ENCODE assay signal across 12 cellular contexts in genomic region chr7:141663081-141663510, GRCh38. TPM values are rescaled to one million over a fixed set of nuclear protein-coding genes. Genes with fewer than 3 reads are reported as not detected.
DNase-seq lines count a peak whose midpoint lies in the region; ATAC-seq and TF ChIP-seq lines count a peak whose summit lies in the region.
"Had no signal": no experiment of that assay in that cellular context is flagged by ENCODE, and none has a peak within 500 bp of the region (broad histone marks: within the 10 kb centered on the region; RNA-seq: fewer than 3 reads in every experiment).

No MANE protein-coding gene starts in this region.

- peak overlapping the region; percentile 25 to 82 (median 54) for H3K27ac Mint-ChIP-seq in CD4-positive, CD25-positive, alpha-beta regulatory T cell
- H3K27ac Mint-ChIP-seq in glutamatergic neuron (ENCODE audit: unreplicated experiment) = no peak overlapping the region

- DNase-seq in CD4-positive, CD25-positive, alpha-beta regulatory T cell = peak in 1 of 3 donors; percentile 65
- DNase-seq in NB4 (ENCODE audit: low read depth) (peak; percentile 36), breast epithelium (ENCODE audit: low spot score in 2 of 2) (peak; percentile 80 to 89), lower lobe of right lung (no peak), NCI-H1694 treated with DMSO at 0.1 percent for 48 hours (lab: John Stamatoyannopoulos, UW) (no peak), GM10248 (ENCODE audit: extremely low spot score) (no peak), cerebellar nuclear complex (lab: John Stamatoyannopoulos, UW) (no peak), glutamatergic neuron (no peak)
- DNase-seq: activated CD4-positive, CD25-positive, alpha-beta regulatory T cell treated with anti-CD3 and anti-CD28 coated beads, Interleukin-2, amount 50 U/mL, for 72 hours; effector memory CD4-positive, alpha-beta T cell; EL; NCI-H510A treated with DMSO at 0.1 percent for 48 hours had no signal

- no peak overlapping the region for H3K4me3 Mint-ChIP-seq in CD4-positive, CD25-positive, alpha-beta regulatory T cell
- no peak overlapping the region for H3K4me3 Mint-ChIP-seq in glutamatergic neuron (ENCODE audit: unreplicated experiment)

- peaks cover 28% of the 10 kb centered on the region for H3K36me3 Mint-ChIP-seq in CD4-positive, CD25-positive, alpha-beta regulatory T cell
- H3K36me3 Mint-ChIP-seq in glutamatergic neuron (ENCODE audit: unreplicated experiment) = peaks cover 5% of the 10 kb centered on the region

- CTCF ChIA-PET in GM10248 (lab: Yijun Ruan, JAX) = interaction anchor here (1.2 to 2.8 kb wide), 6 partner anchors 8 to 123 kb away, joined by 3 to 15 read pairs (median 3); no protein-coding TSS in a partner anchor

- ATAC-seq in CD4-positive, CD25-positive, alpha-beta regulatory T cell (ENCODE audit: low read depth in 2 of 2) = no peak
- ATAC-seq in lower lobe of right lung = peak; percentile 26 to 67

- peaks cover 65% of the 10 kb centered on the region for H3K36me3 ChIP-seq in CD4-positive, CD25-positive, alpha-beta regulatory T cell (ENCODE audit: control insufficient read depth, insufficient read depth, low read length)
- H3K36me3 ChIP-seq in breast epithelium = no peaks in the 10 kb centered on the region
- H3K36me3 ChIP-seq in lower lobe of right lung = peaks cover 78% of the 10 kb centered on the region

- no peaks in the 10 kb centered on the region for H3K4me1 ChIP-seq in CD4-positive, CD25-positive, alpha-beta regulatory T cell (ENCODE audit: control insufficient read depth, insufficient read depth, low read length, poor library complexity, severe bottlenecking)
- H3K4me1 ChIP-seq in breast epithelium (no peaks in the 10 kb centered on the region), lower lobe of right lung (peaks cover 14% of the 10 kb centered on the region)

- H3K27ac ChIP-seq in CD4-positive, CD25-positive, alpha-beta regulatory T cell (ENCODE audit: insufficient read depth, low read length, poor library complexity, severe bottlenecking) = no peak overlapping the region
- peak overlapping the region; percentile 54 to 78 for H3K27ac ChIP-seq in breast epithelium
- H3K27ac ChIP-seq in lower lobe of right lung = no peak overlapping the region

- peaks cover 0 to 24% (median 3%) of the 10 kb centered on the region in 4 donors for H3K4me1 Mint-ChIP-seq in CD4-positive, CD25-positive, alpha-beta regulatory T cell
- peaks cover 1% of the 10 kb centered on the region for H3K4me1 Mint-ChIP-seq in glutamatergic neuron (ENCODE audit: low read depth, unreplicated experiment)

- no peak for TF ChIP-seq CTCF in NB4 (IDR thresholded peaks at IDR 0.05; ENCODE audit: low read depth, low read length)
- TF ChIP-seq CTCF in breast epithelium (IDR thresholded peaks at IDR 0.05) = no peak
- TF ChIP-seq CTCF in lower lobe of right lung (IDR thresholded peaks at IDR 0.05) = no peak
- no peak for TF ChIP-seq CTCF in GM10248 (IDR thresholded peaks at IDR 0.05; ENCODE audit: control extremely low read depth, extremely low read depth, low read depth, missing control alignments)
- TF ChIP-seq CTCF in glutamatergic neuron (IDR thresholded peaks at IDR 0.05; ENCODE audit: partially characterized antibody, unreplicated experiment) = no peak

- POLR2A ChIA-PET in GM10248 (lab: Yijun Ruan, JAX) = no interaction called here

- H3K9me3 ChIP-seq in CD4-positive, CD25-positive, alpha-beta regulatory T cell (ENCODE audit: control insufficient read depth in 2 of 2, low read length in 2 of 2) = no peaks in the 10 kb centered on the region
- H3K9me3 ChIP-seq in breast epithelium (no peaks in the 10 kb centered on the region), lower lobe of right lung (no peaks in the 10 kb centered on the region)

- TF ChIP-seq POLR2A in NB4 (IDR thresholded peaks at IDR 0.05; ENCODE audit: extremely low read depth, insufficient read length) (no peak), breast epithelium (IDR thresholded peaks at IDR 0.05) (no peak)

- H3K27me3 Mint-ChIP-seq in CD4-positive, CD25-positive, alpha-beta regulatory T cell = no peaks in the 10 kb centered on the region
- H3K27me3 Mint-ChIP-seq in glutamatergic neuron (ENCODE audit: unreplicated experiment) = peaks cover 5% of the 10 kb centered on the region

- intact Hi-C loops in breast epithelium (cut with DNase I; ENCODE audit: low total_unique reads) (no loop called here), lower lobe of right lung (cut with DNase I) (no loop called here)

- H3K4me3 ChIP-seq in CD4-positive, CD25-positive, alpha-beta regulatory T cell (ENCODE audit: low read depth, low read length) = no peak overlapping the region
- H3K4me3 ChIP-seq in NB4 (ENCODE audit: low read depth, low read length) = no peak overlapping the region
- no peak overlapping the region for H3K4me3 ChIP-seq in breast epithelium
- H3K4me3 ChIP-seq in lower lobe of right lung = no peak overlapping the region

- no peaks in the 10 kb centered on the region for H3K9me3 Mint-ChIP-seq in CD4-positive, CD25-positive, alpha-beta regulatory T cell
- no peaks in the 10 kb centered on the region for H3K9me3 Mint-ChIP-seq in glutamatergic neuron (ENCODE audit: unreplicated experiment)

- no peaks in the 10 kb centered on the region for H3K27me3 ChIP-seq in CD4-positive, CD25-positive, alpha-beta regulatory T cell (ENCODE audit: control insufficient read depth, insufficient read depth, low read length)
- H3K27me3 ChIP-seq in breast epithelium = no peaks in the 10 kb centered on the region
- no peaks in the 10 kb centered on the region for H3K27me3 ChIP-seq in lower lobe of right lung (ENCODE audit: low read depth)

RNA-seq across cellular contexts. Expression of gene DENND11, which starts 38.9 kb away (rescaled TPM):
- 47.7 TPM for total RNA-seq in CD4-positive, CD25-positive, alpha-beta regulatory T cell
- polyA plus RNA-seq in CD4-positive, CD25-positive, alpha-beta regulatory T cell = 10 to 100 TPM; 10.8 to 14.5 (median 11.1) TPM
- total RNA-seq in breast epithelium (10 to 100 TPM; 14.1 to 49.2 (median 32.1) TPM), lower lobe of right lung (34.1 TPM), glutamatergic neuron (ENCODE audit: unreplicated experiment) (9.5 TPM)

RNA-seq across cellular contexts. Expression of gene WEE2, which starts 45.1 kb away (rescaled TPM):
- not detected for total RNA-seq in CD4-positive, CD25-positive, alpha-beta regulatory T cell
- polyA plus RNA-seq in CD4-positive, CD25-positive, alpha-beta regulatory T cell = not detected
- total RNA-seq in breast epithelium (not detected), lower lobe of right lung (not detected), glutamatergic neuron (ENCODE audit: unreplicated experiment) (not detected)

Comparison
In these comparisons a context has a peak if more than half of its experiments do, and no peak if none do; other contexts are left out.
1. ATAC-seq: peak in lower lobe of right lung (2 of 2); none in CD4-positive, CD25-positive, alpha-beta regulatory T cell (0 of 2).
2. DNase-seq: peak in NB4 (single experiment) and breast epithelium (2 of 2); none in lower lobe of right lung (single experiment), NCI-H1694 treated with DMSO at 0.1 percent for 48 hours (single experiment), GM10248 (single experiment), cerebellar nuclear complex (0 of 2) and glutamatergic neuron (single experiment).
3. H3K27ac ChIP-seq: peak in breast epithelium (2 of 2); none in CD4-positive, CD25-positive, alpha-beta regulatory T cell (single experiment) and lower lobe of right lung (single experiment).